Comparison of ENCODE assay signal across 11 cellular contexts in the genomic region with DNA sequence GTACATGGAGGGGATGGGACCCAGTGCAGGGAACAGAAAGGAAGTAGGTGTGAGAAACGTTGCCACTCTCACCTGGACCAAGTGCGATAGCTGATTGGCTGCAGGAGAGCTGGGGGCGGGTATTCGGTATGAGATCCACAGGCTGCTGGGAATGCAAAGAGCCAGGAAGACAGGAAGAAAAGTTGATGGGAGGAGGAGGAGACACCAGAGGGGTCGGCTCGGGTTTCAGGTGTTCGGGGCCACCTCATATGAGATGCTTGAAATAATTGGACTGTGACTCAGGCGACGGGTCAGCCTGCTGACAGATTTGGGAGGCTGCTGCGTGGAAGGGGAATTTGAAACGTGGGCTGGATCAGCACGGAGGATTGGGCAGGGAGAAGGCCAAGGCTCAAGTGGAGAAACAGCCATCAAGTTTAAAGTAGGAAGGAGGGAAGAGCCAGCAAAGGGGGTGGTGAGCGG.
A peak's percentile ranks its signal among the peaks of the same experiment; 100 is the strongest.
DNase-seq lines count a peak whose midpoint lies in the region; ATAC-seq and TF ChIP-seq lines count a peak whose summit lies in the region.
"Had no signal": no experiment of that assay in that cellular context is flagged by ENCODE, and none has a peak within 500 bp of the region (broad histone marks: within the 10 kb centered on the region; RNA-seq: fewer than 3 reads in every experiment).

No MANE protein-coding gene starts in this region.

- H2BK15ac ChIP-seq in IMR-90 (ENCODE audit: low read depth, low read length) = peak overlapping the region; percentile 70; the same call in 1 of the 3 replicates

- H3K36me3 ChIP-seq in IMR-90 (ENCODE audit: control insufficient read depth, insufficient read depth, low read length) (peaks cover 7% of the 10 kb centered on the region), uterus (no peaks in the 10 kb centered on the region)

- H3K9ac ChIP-seq in IMR-90 (ENCODE audit: low read depth, low read length) = no peak overlapping the region

- in situ Hi-C loops in IMR-90 (cut with MboI; ENCODE audit: low sequenced_read_pairs) = no loop called here

- 28% methylated on average over 9 of the region's 13 CpGs; no CpG with 5 or more reads in 1 of the 2 experiments for WGBS in IMR-90 (ENCODE audit: extremely low coverage in 2 of 2, insufficient read length in 1 of 2), 2 experiments

- H2AK5ac ChIP-seq in IMR-90 (ENCODE audit: low read depth, low read length) = peak overlapping the region; percentile 36

- TF ChIP-seq CTCF in IMR-90 (conservative IDR thresholded peaks at IDR 0.05; ENCODE audit: low read depth, low read length) (no peak), cardiac fibroblast (IDR thresholded peaks at IDR 0.05; ENCODE audit: low read depth, low read length) (no peak), uterus (IDR thresholded peaks at IDR 0.05) (no peak)

- H3K4me1 ChIP-seq in IMR-90 (ENCODE audit: control insufficient read depth, insufficient read depth, low read length) = peaks cover 8% of the 10 kb centered on the region
- no peaks in the 10 kb centered on the region for H3K4me1 ChIP-seq in uterus
- H3K4me1 ChIP-seq: testis had no signal

- ATAC-seq in IMR-90 (ENCODE audit: low read depth) (peak; percentile 88), HG03108 (IDR thresholded peaks at IDR 0.05; ENCODE audit: unreplicated experiment) (no peak), GM21717 (IDR thresholded peaks at IDR 0.05; ENCODE audit: unreplicated experiment) (no peak)
- ATAC-seq: GM12878 had no signal

- POLR2A ChIA-PET in IMR-90 (lab: Charles Lee; ENCODE audit: unreplicated experiment) = no interaction called here

- peak overlapping the region; percentile 47 for H2AK9ac ChIP-seq in IMR-90 (replicated peaks; ENCODE audit: low read depth, low read length, poor library complexity)

- peak overlapping the region; percentile 69 to 72; a peak in 3 of 4 replicates for H4K8ac ChIP-seq in IMR-90 (ENCODE audit: low read depth in 2 of 2, low read length in 2 of 2)

- no TSS peak for BruUV-seq in IMR-90 (replicated peaks; lab: Mats Ljungman, UMichigan)

- peak overlapping the region; percentile 84 for H2AFZ ChIP-seq in IMR-90 (replicated peaks; ENCODE audit: low read length, poor library complexity)
- H2AFZ ChIP-seq: hepatocyte had no signal

- H4K5ac ChIP-seq in IMR-90 (ENCODE audit: low read depth, low read length) = no peak overlapping the region

- peak overlapping the region; percentile 8 for H2BK5ac ChIP-seq in IMR-90 (ENCODE audit: low read depth, low read length, poor library complexity, severe bottlenecking)

- intact Hi-C loops in IMR-90 (cut with micrococcal nuclease) = loop anchor here (5.0 kb wide), 1 partner anchor 66 kb away; a partner anchor contains a TSS
- intact Hi-C loops in uterus (cut with DNase I; ENCODE audit: low total_unique reads) = no loop called here

- H3K27me3 ChIP-seq in IMR-90 (ENCODE audit: control insufficient read depth, insufficient read depth, low read length) (no peaks in the 10 kb centered on the region), uterus (no peaks in the 10 kb centered on the region)
- H3K27me3 ChIP-seq: hepatocyte, testis had no signal

- H2BK120ac ChIP-seq in IMR-90 (ENCODE audit: low read depth, low read length) = peak overlapping the region; percentile 62

- H3K27ac ChIP-seq in IMR-90 (ENCODE audit: insufficient read depth, low read length) = no peak overlapping the region
- no peak overlapping the region for H3K27ac ChIP-seq in uterus
- H3K27ac ChIP-seq: hepatocyte, testis had no signal

- H3K56ac ChIP-seq in IMR-90 (ENCODE audit: extremely low read depth, insufficient read depth, low read length) = peak overlapping the region; percentile 26; the same call in 1 of the 2 replicates

- DNase-seq in ELF-1 (ENCODE audit: low read depth, low spot score) = peak; percentile 95
- peak; percentile 88 for DNase-seq in IMR-90
- peak; percentile 32 to 66 for DNase-seq in cardiac fibroblast (ENCODE audit: low read depth in 2 of 2)
- DNase-seq in myocyte (ENCODE audit: low read depth) = peak; percentile 89
- no peak for DNase-seq in dermis blood vessel endothelial cell
- DNase-seq in uterus = no peak
- DNase-seq: testis had no signal

- no peak overlapping the region for H3K18ac ChIP-seq in IMR-90 (ENCODE audit: low read depth, low read length)

- peak overlapping the region; percentile 72 for H3K4ac ChIP-seq in IMR-90 (ENCODE audit: low read depth, low read length)

- H2BK20ac ChIP-seq in IMR-90 (ENCODE audit: low read depth, low read length) = peak overlapping the region; percentile 77

- CTCF ChIA-PET in IMR-90 (lab: Yijun Ruan, JAX) = no interaction called here

- H3K4me2 ChIP-seq in IMR-90 (ENCODE audit: low read depth, low read length) = no peak overlapping the region; the same call in 1 of the 2 replicates
- H3K4me2 ChIP-seq: hepatocyte had no signal

- H4K91ac ChIP-seq in IMR-90 (ENCODE audit: insufficient read depth, low read depth, low read length) = peak overlapping the region; percentile 62

- TF ChIP-seq RAD21 in IMR-90 (IDR thresholded peaks at IDR 0.05; ENCODE audit: low read length) = no peak

- peaks cover 11% of the 10 kb centered on the region for H3K9me1 ChIP-seq in IMR-90 (ENCODE audit: insufficient read depth, low read length)

- H3K14ac ChIP-seq in IMR-90 (replicated peaks; ENCODE audit: low read depth, low read length) = peak overlapping the region; percentile 55

- H3K4me3 ChIP-seq in IMR-90 (ENCODE audit: insufficient read depth, low read depth, low read length) (no peak overlapping the region), cardiac fibroblast (replicated peaks in 1 of 2; ENCODE audit: low read depth in 2 of 2, low read length in 2 of 2) (no peak overlapping the region), uterus (no peak overlapping the region)
- H3K4me3 ChIP-seq: GM12878, hepatocyte, testis had no signal

- no peaks in the 10 kb centered on the region for H3K79me1 ChIP-seq in IMR-90 (ENCODE audit: low read depth in 1 of 2, low read length in 2 of 2)

- dilution Hi-C loops in IMR-90 (cut with HindIII; ENCODE audit: low sequenced_read_pairs, unreplicated experiment) = no loop called here

- no peak overlapping the region for H3K23ac ChIP-seq in IMR-90 (ENCODE audit: low read depth, low read length)

- H4K20me1 ChIP-seq in IMR-90 (ENCODE audit: insufficient read depth, low read length) = no peaks in the 10 kb centered on the region

- H3K9me3 ChIP-seq in IMR-90 (ENCODE audit: control insufficient read depth, insufficient read depth, low read length) = no peaks in the 10 kb centered on the region
- no peaks in the 10 kb centered on the region for H3K9me3 ChIP-seq in uterus
- H3K9me3 ChIP-seq: testis had no signal

- TF ChIP-seq POLR2A in IMR-90 (IDR thresholded peaks at IDR 0.05; ENCODE audit: low read depth, low read length) (no peak), uterus (IDR thresholded peaks at IDR 0.05) (no peak)

TF ChIP-seq in IMR-90, 13 proteins besides CTCF, POLR2A, EP300 and RAD21:
- TF ChIP-seq SMC3 (IDR thresholded peaks at IDR 0.05; ENCODE audit: low read depth, low read length) = no peak

Comparison
In these comparisons a context has a peak if more than half of its experiments do, and no peak if none do; other contexts are left out.
1. DNase-seq: peak in ELF-1 (single experiment), IMR-90 (single experiment), cardiac fibroblast (2 of 2) and myocyte (single experiment); none in dermis blood vessel endothelial cell (single experiment) and uterus (0 of 2).